Comparison of ENCODE assay signal across 14 cellular contexts in the genomic region with DNA sequence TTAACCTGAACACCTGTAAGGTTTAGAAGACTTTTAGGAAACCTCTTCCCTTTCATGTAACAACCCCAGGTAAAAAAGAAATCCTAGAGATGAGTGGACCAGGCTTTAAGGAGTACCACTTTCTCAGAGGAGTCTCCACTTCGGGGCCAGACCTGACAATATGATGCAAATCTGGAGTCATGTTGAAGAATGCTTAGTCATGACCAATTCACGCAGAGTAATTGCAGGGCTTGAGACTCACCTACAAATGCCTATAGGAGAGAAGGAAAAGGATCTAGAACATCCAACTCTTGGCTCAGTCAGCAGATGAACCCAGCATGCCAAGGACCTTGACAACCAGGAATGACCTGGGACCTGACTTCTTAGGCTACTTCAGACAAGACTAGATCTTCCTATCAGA. TPM values are rescaled to one million over a fixed set of nuclear protein-coding genes. Genes with fewer than 3 reads are reported as not detected.
DNase-seq lines count a peak whose midpoint lies in the region; ATAC-seq lines count a peak whose summit lies in the region.
"Had no signal": no experiment of that assay in that cellular context is flagged by ENCODE, and none has a peak within 500 bp of the region (broad histone marks: within the 10 kb centered on the region; RNA-seq: fewer than 3 reads in every experiment).

No MANE protein-coding gene starts in this region.

- ATAC-seq in activated naive CD8-positive, alpha-beta T cell treated with anti-CD3 and anti-CD28 coated beads, Interleukin-2, amount 50 U/mL, for 24 hours = no peak
- ATAC-seq in activated T-helper 17 cell treated with anti-CD3 and anti-CD28 coated beads, Interleukin-2, amount 50 U/mL, for 72 hours (replicated peaks) = no peak
- no peak for ATAC-seq in stimulated activated memory B cell treated with anti-CD40 and anti-IgM and Interleukin-4, amounts not matched to agents 10 μg/mL and 1 μg/mL and 100 μg/mL, for 72 hours
- no peak for ATAC-seq in HG03571 (IDR thresholded peaks at IDR 0.05; ENCODE audit: unreplicated experiment)

- H3K36me3 ChIP-seq in MG63 = no peaks in the 10 kb centered on the region; the same call in 1 of the 2 replicates

- no peaks in the 10 kb centered on the region for H3K27me3 ChIP-seq in MG63

- peak overlapping the region; percentile 6 for H3K27ac Mint-ChIP-seq in activated naive CD8-positive, alpha-beta T cell
- no peak overlapping the region for H3K27ac Mint-ChIP-seq in activated naive CD8-positive, alpha-beta T cell treated with anti-CD3 and anti-CD28 coated beads, Interleukin-2, amount 50 U/mL, for 24 hours
- H3K27ac Mint-ChIP-seq in activated T-helper 17 cell treated with anti-CD3 and anti-CD28 coated beads, Interleukin-2, amount 50 U/mL, for 72 hours = peak overlapping the region; percentile 43
- H3K27ac Mint-ChIP-seq in stimulated activated memory B cell treated with anti-CD40 and anti-IgM and Interleukin-4, amounts not matched to agents 10 μg/mL and 1 μg/mL and 100 μg/mL, for 72 hours = peak overlapping the region; percentile 35
- H3K27ac Mint-ChIP-seq: B cell, H9 had no signal

- DNase-seq in activated naive CD8-positive, alpha-beta T cell treated with anti-CD3 and anti-CD28 coated beads, Interleukin-2, amount 50 U/mL, for 24 hours = no peak
- DNase-seq in MG63 (peak; percentile 12), GM03348 (ENCODE audit: low spot score) (no peak)
- DNase-seq: CD4-positive, alpha-beta T cell; H9; NCI-H1417; NCI-H187 treated with DMSO at 0.1 percent for 48 hours; NCI-H526 treated with DMSO at 0.1 percent for 48 hours; SHP77 treated with DMSO at 0.1 percent for 48 hours had no signal

- peaks cover 18% of the 10 kb centered on the region for H3K4me1 Mint-ChIP-seq in activated naive CD8-positive, alpha-beta T cell (ENCODE audit: low read depth)
- H3K4me1 Mint-ChIP-seq in activated naive CD8-positive, alpha-beta T cell treated with anti-CD3 and anti-CD28 coated beads, Interleukin-2, amount 50 U/mL, for 24 hours = peaks cover 19% of the 10 kb centered on the region
- H3K4me1 Mint-ChIP-seq in activated T-helper 17 cell treated with anti-CD3 and anti-CD28 coated beads, Interleukin-2, amount 50 U/mL, for 72 hours = peaks cover 16% of the 10 kb centered on the region
- H3K4me1 Mint-ChIP-seq in stimulated activated memory B cell treated with anti-CD40 and anti-IgM and Interleukin-4, amounts not matched to agents 10 μg/mL and 1 μg/mL and 100 μg/mL, for 72 hours = no peaks in the 10 kb centered on the region

- H3K9me3 Mint-ChIP-seq in activated naive CD8-positive, alpha-beta T cell (ENCODE audit: low read depth) = no peaks in the 10 kb centered on the region
- no peaks in the 10 kb centered on the region for H3K9me3 Mint-ChIP-seq in activated naive CD8-positive, alpha-beta T cell treated with anti-CD3 and anti-CD28 coated beads, Interleukin-2, amount 50 U/mL, for 24 hours
- no peaks in the 10 kb centered on the region for H3K9me3 Mint-ChIP-seq in activated T-helper 17 cell treated with anti-CD3 and anti-CD28 coated beads, Interleukin-2, amount 50 U/mL, for 72 hours
- H3K9me3 Mint-ChIP-seq in stimulated activated memory B cell treated with anti-CD40 and anti-IgM and Interleukin-4, amounts not matched to agents 10 μg/mL and 1 μg/mL and 100 μg/mL, for 72 hours = no peaks in the 10 kb centered on the region
- H3K9me3 Mint-ChIP-seq: CD4-positive, alpha-beta T cell; H9 had no signal

- peaks cover 17% of the 10 kb centered on the region for H3K36me3 Mint-ChIP-seq in activated naive CD8-positive, alpha-beta T cell
- peaks cover 49% of the 10 kb centered on the region for H3K36me3 Mint-ChIP-seq in activated naive CD8-positive, alpha-beta T cell treated with anti-CD3 and anti-CD28 coated beads, Interleukin-2, amount 50 U/mL, for 24 hours (ENCODE audit: low read depth)
- H3K36me3 Mint-ChIP-seq in activated T-helper 17 cell treated with anti-CD3 and anti-CD28 coated beads, Interleukin-2, amount 50 U/mL, for 72 hours (ENCODE audit: low read depth) = peaks cover 91% of the 10 kb centered on the region
- H3K36me3 Mint-ChIP-seq in stimulated activated memory B cell treated with anti-CD40 and anti-IgM and Interleukin-4, amounts not matched to agents 10 μg/mL and 1 μg/mL and 100 μg/mL, for 72 hours = peaks cover 56% of the 10 kb centered on the region

- no peak overlapping the region for H3K4me3 ChIP-seq in MG63

- no peak overlapping the region for H3K4me3 Mint-ChIP-seq in activated naive CD8-positive, alpha-beta T cell
- H3K4me3 Mint-ChIP-seq in activated naive CD8-positive, alpha-beta T cell treated with anti-CD3 and anti-CD28 coated beads, Interleukin-2, amount 50 U/mL, for 24 hours = no peak overlapping the region
- no peak overlapping the region for H3K4me3 Mint-ChIP-seq in activated T-helper 17 cell treated with anti-CD3 and anti-CD28 coated beads, Interleukin-2, amount 50 U/mL, for 72 hours
- H3K4me3 Mint-ChIP-seq in stimulated activated memory B cell treated with anti-CD40 and anti-IgM and Interleukin-4, amounts not matched to agents 10 μg/mL and 1 μg/mL and 100 μg/mL, for 72 hours = no peak overlapping the region
- H3K4me3 Mint-ChIP-seq: B cell; CD4-positive, alpha-beta T cell; H9 had no signal

- H3K9me3 ChIP-seq in MG63 = no peaks in the 10 kb centered on the region; the same call in 1 of the 2 replicates

- H3K27me3 Mint-ChIP-seq in activated naive CD8-positive, alpha-beta T cell = no peaks in the 10 kb centered on the region
- no peaks in the 10 kb centered on the region for H3K27me3 Mint-ChIP-seq in activated naive CD8-positive, alpha-beta T cell treated with anti-CD3 and anti-CD28 coated beads, Interleukin-2, amount 50 U/mL, for 24 hours
- H3K27me3 Mint-ChIP-seq in activated T-helper 17 cell treated with anti-CD3 and anti-CD28 coated beads, Interleukin-2, amount 50 U/mL, for 72 hours = no peaks in the 10 kb centered on the region
- no peaks in the 10 kb centered on the region for H3K27me3 Mint-ChIP-seq in stimulated activated memory B cell treated with anti-CD40 and anti-IgM and Interleukin-4, amounts not matched to agents 10 μg/mL and 1 μg/mL and 100 μg/mL, for 72 hours
- H3K27me3 Mint-ChIP-seq: B cell; CD4-positive, alpha-beta T cell had no signal

RNA-seq across cellular contexts. Expression of a gene that starts 54.4 kb away (rescaled TPM):
- 45.6 and 48.8 TPM in 2 replicates for total RNA-seq in MG63 (2014; rRNA removed; shearing (Covaris generic); ENCODE audit: low replicate concordance)
- total RNA-seq in activated T-helper 17 cell treated with anti-CD3 and anti-CD28 coated beads, Interleukin-2, amount 50 U/mL, for 72 hours = 1 to 10 TPM; 3.5 to 5.8 TPM
